12 cellular contexts compared by ENCODE assay signal in the genomic region with DNA sequence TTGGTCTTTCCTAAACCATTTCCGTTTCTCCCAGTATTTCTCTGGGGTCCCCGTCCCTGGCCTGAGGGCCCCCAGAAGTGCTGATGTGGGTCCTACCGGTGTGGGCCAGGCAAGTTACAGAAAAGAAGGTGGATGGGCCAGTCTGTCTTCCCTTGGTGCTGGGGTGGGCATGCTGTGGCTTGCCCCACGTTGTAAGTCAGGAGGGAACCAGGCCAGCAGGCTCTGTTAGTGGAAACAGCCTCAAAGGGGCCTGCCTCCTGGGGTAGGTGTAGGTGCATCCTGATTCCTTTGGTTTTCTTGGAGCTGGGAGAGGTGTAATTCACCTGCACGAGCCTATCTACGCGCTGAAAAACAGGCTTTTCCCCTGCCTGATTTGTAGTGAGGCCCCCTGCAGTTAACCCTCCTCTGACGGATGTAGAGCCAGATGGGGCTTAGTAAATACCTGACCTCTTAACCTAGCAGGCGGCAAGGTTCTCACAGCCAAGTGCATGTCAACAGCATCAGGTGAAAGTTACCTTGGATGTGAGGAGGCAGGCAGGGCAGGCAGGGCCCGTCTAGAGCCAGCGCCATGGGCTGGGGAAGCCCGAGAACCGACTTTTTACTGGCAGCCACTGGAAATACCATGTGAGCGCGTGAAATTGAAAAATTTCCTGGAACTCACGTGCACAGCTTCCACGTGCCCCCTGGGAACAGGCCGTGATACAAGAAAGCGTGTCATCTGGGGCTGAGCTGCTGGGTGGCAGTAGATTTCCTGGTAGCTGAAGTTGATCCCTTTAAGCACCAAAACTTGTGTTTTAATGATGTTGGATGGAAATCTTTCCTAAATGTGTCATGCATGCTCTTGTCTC. TPM values are rescaled to one million over a fixed set of nuclear protein-coding genes. Genes with fewer than 3 reads are reported as not detected.
DNase-seq lines count a peak whose midpoint lies in the region; ATAC-seq and TF ChIP-seq lines count a peak whose summit lies in the region.
"Not testable (repeated sequence)": the region's sequence is repeated elsewhere in the genome, so short reads cannot be mapped to it uniquely, and the experiment has no call there.
"Had no signal": no experiment of that assay in that cellular context is flagged by ENCODE, and none has a peak within 500 bp of the region (broad histone marks: within the 10 kb centered on the region; RNA-seq: fewer than 3 reads in every experiment).

No MANE protein-coding gene starts in this region.

- not testable (repeated sequence) for H3K9me3 Mint-ChIP-seq in GM23338; activated CD8-positive, alpha-beta T cell treated with anti-CD3 and anti-CD28 coated beads, Interleukin-2, amount 10 ng/mL, durations not matched to agents 7 days and 5 days (ENCODE audit: insufficient read depth); stimulated activated naive CD8-positive, alpha-beta T cell treated with anti-CD3 and anti-CD28 coated beads, Interleukin-15, amount 100 ng/mL, for 72 hours

- H3K36me3 Mint-ChIP-seq in GM23338 (ENCODE audit: low read depth); activated CD8-positive, alpha-beta T cell treated with anti-CD3 and anti-CD28 coated beads, Interleukin-2, amount 10 ng/mL, durations not matched to agents 7 days and 5 days (ENCODE audit: low read depth): not testable (repeated sequence)

- 59 to 68% methylated on average over 4 of the region's 19 CpGs; no CpG with 5 or more reads in 2 of the 4 donors for WGBS in heart left ventricle, 4 donors

- H3K4me2 ChIP-seq in GM23338, result not testable (repeated sequence)

- not testable (repeated sequence) for H3K4me3 ChIP-seq in GM23338, heart left ventricle

- not testable (repeated sequence) for TF ChIP-seq POLR2A in heart left ventricle (IDR thresholded peaks at IDR 0.05)

- H2AFZ ChIP-seq in GM23338, result not testable (repeated sequence)

- H3K27ac Mint-ChIP-seq in GM23338; activated CD8-positive, alpha-beta T cell treated with anti-CD3 and anti-CD28 coated beads, Interleukin-2, amount 10 ng/mL, durations not matched to agents 7 days and 5 days; stimulated activated naive CD8-positive, alpha-beta T cell treated with anti-CD3 and anti-CD28 coated beads, Interleukin-15, amount 100 ng/mL, for 72 hours: not testable (repeated sequence)

- H3K27me3 Mint-ChIP-seq in GM23338 (ENCODE audit: insufficient read depth, low read depth, poor library complexity); activated CD8-positive, alpha-beta T cell treated with anti-CD3 and anti-CD28 coated beads, Interleukin-2, amount 10 ng/mL, durations not matched to agents 7 days and 5 days (ENCODE audit: low read depth); stimulated activated naive CD8-positive, alpha-beta T cell treated with anti-CD3 and anti-CD28 coated beads, Interleukin-15, amount 100 ng/mL, for 72 hours: not testable (repeated sequence)

- H3K4me3 Mint-ChIP-seq in GM23338; activated CD8-positive, alpha-beta T cell treated with anti-CD3 and anti-CD28 coated beads, Interleukin-2, amount 10 ng/mL, durations not matched to agents 7 days and 5 days; stimulated activated naive CD8-positive, alpha-beta T cell treated with anti-CD3 and anti-CD28 coated beads, Interleukin-15, amount 100 ng/mL, for 72 hours: not testable (repeated sequence)

- POLR2A ChIA-PET in activated CD8-positive, alpha-beta T cell treated with anti-CD3 and anti-CD28 coated beads, Interleukin-2, amount 10 ng/mL, durations not matched to agents 7 days and 5 days (lab: Charles Lee), result not testable (repeated sequence)

- TF ChIP-seq CTCF in GM23338 (conservative IDR thresholded peaks at IDR 0.05; ENCODE audit: low read depth in 2 of 2); heart left ventricle (IDR thresholded peaks at IDR 0.05): not testable (repeated sequence)

- H3K9me3 ChIP-seq in heart left ventricle, result not testable (repeated sequence)

- intact Hi-C loops in heart left ventricle (cut with DNase I), result not testable (repeated sequence)

- H3K79me2 ChIP-seq in GM23338 (replicated peaks; ENCODE audit: insufficient read depth), result not testable (repeated sequence)

- H3K36me3 ChIP-seq in GM23338 (ENCODE audit: insufficient read depth), result not testable (repeated sequence)
- H3K36me3 ChIP-seq in heart left ventricle, result peaks cover 0 to 15% (median 5%) of the 10 kb centered on the region in 9 donors

- not testable (repeated sequence) for H4K20me1 ChIP-seq in GM23338 (replicated peaks; ENCODE audit: insufficient read depth)

- H3K4me1 ChIP-seq in GM23338 (ENCODE audit: insufficient read depth); heart left ventricle: not testable (repeated sequence)

- CTCF ChIA-PET in activated CD8-positive, alpha-beta T cell treated with anti-CD3 and anti-CD28 coated beads, Interleukin-2, amount 10 ng/mL, durations not matched to agents 7 days and 5 days (lab: Charles Lee), result not testable (repeated sequence)

- not testable (repeated sequence) for H3K27ac ChIP-seq in GM23338 (ENCODE audit: low read depth); heart left ventricle

- not testable (repeated sequence) for H3K4me1 Mint-ChIP-seq in GM23338; activated CD8-positive, alpha-beta T cell treated with anti-CD3 and anti-CD28 coated beads, Interleukin-2, amount 10 ng/mL, durations not matched to agents 7 days and 5 days (ENCODE audit: low read depth); stimulated activated naive CD8-positive, alpha-beta T cell treated with anti-CD3 and anti-CD28 coated beads, Interleukin-15, amount 100 ng/mL, for 72 hours

- not testable (repeated sequence) for H3F3A ChIP-seq in GM23338 (replicated peaks; ENCODE audit: low read depth)

- not testable (repeated sequence) for DNase-seq in GM23338 (ENCODE audit: low spot score); activated CD8-positive, alpha-beta T cell treated with anti-CD3 and anti-CD28 coated beads, Interleukin-2, amount 10 ng/mL, durations not matched to agents 7 days and 5 days; heart left ventricle; stimulated activated naive CD8-positive, alpha-beta T cell treated with anti-CD3 and anti-CD28 coated beads, Interleukin-15, amount 100 ng/mL, for 72 hours

- ATAC-seq in GM18868 (IDR thresholded peaks at IDR 0.05; ENCODE audit: unreplicated experiment) (peak; percentile 11), GM19467 (IDR thresholded peaks at IDR 0.05; ENCODE audit: unreplicated experiment) (peak; percentile 26), GM23338 (peak; percentile 93), HG02973 (IDR thresholded peaks at IDR 0.05; ENCODE audit: unreplicated experiment) (peak; percentile 7), HG03378 (IDR thresholded peaks at IDR 0.05; ENCODE audit: unreplicated experiment) (peak; percentile 3), heart left ventricle (peak in 3 of 4 donors; percentile 35 to 52 (median 51))
- ATAC-seq in activated CD8-positive, alpha-beta T cell treated with anti-CD3 and anti-CD28 coated beads, Interleukin-2, amount 10 ng/mL, durations not matched to agents 7 days and 5 days, result peak; percentile 35
- ATAC-seq in stimulated activated naive CD8-positive, alpha-beta T cell treated with anti-CD3 and anti-CD28 coated beads, Interleukin-15, amount 100 ng/mL, for 72 hours, result peak; percentile 59

- H3K27me3 ChIP-seq in GM23338 (ENCODE audit: insufficient read depth); heart left ventricle: not testable (repeated sequence)

- not testable (repeated sequence) for H3K9me2 ChIP-seq in GM23338 (ENCODE audit: insufficient read depth)

RNA-seq across cellular contexts. Expression of a gene that starts 48.0 kb away (rescaled TPM):
- total RNA-seq in GM23338 (2014; rRNA removed; shearing (Covaris generic)), result not detected in 2 replicates
- polyA plus RNA-seq in GM23338 (2016; fragmentation: Nextera tagmentation; extraction: Ambion mirVana) (not detected in 2 replicates), heart left ventricle (not detected)
- not detected for total RNA-seq in activated CD8-positive, alpha-beta T cell treated with anti-CD3 and anti-CD28 coated beads, Interleukin-2, amount 10 ng/mL, durations not matched to agents 7 days and 5 days
- not detected for total RNA-seq in heart left ventricle
- total RNA-seq: pulmonary artery endothelial cell, RPMI7951, temporal lobe had no signal
- polyA plus RNA-seq: esophagus had no signal

Comparison
In these comparisons a context has a peak if more than half of its experiments do, and no peak if none do; other contexts are left out.
1. ATAC-seq: peak in every context shown above with its lines; median percentile 93 in GM23338; 59 in stimulated activated naive CD8-positive, alpha-beta T cell treated with anti-CD3 and anti-CD28 coated beads, Interleukin-15, amount 100 ng/mL, for 72 hours; 51 in heart left ventricle; 35 in activated CD8-positive, alpha-beta T cell treated with anti-CD3 and anti-CD28 coated beads, Interleukin-2, amount 10 ng/mL, durations not matched to agents 7 days and 5 days; 26 in GM19467; 11 in GM18868; 7 in HG02973; 3 in HG03378.